In the genomic region with DNA sequence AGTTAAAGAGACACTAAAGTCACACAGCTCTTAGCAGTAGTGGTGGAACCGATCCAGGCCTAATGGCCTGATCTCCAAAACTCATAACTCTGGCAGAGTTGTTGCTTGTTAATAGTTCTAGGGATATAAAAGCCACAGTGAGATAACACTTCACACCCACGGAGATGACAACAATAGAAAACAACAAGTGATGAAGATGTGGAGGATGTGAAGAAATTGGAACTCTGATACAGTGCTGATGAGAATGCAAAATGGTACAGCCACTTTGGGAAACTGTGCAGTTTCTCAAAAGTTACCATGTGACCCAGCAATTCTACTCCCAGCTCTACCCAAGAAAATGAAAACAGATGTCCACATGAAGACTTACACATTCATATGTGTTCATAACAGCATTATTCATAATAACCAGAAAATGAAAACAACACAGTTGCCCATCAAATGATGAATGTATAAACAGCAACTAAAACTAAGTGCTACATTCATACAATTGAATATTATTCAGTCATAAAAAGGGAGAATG, we compare ENCODE assay signal across 15 cellular contexts. TPM values are rescaled to one million over a fixed set of nuclear protein-coding genes. Genes with fewer than 3 reads are reported as not detected.
DNase-seq lines count a peak whose midpoint lies in the region; ATAC-seq, FAIRE-seq and TF ChIP-seq lines count a peak whose summit lies in the region.
"Had no signal": no experiment of that assay in that cellular context is flagged by ENCODE, and none has a peak within 500 bp of the region (broad histone marks: within the 10 kb centered on the region; RNA-seq: fewer than 3 reads in every experiment).

No MANE protein-coding gene starts in this region.

- no peak overlapping the region for H2AFZ ChIP-seq in GM12878 (ENCODE audit: control insufficient read depth, low read depth, low read length)
- H2AFZ ChIP-seq: parathyroid adenoma, PC-9 had no signal

- no peaks in the 10 kb centered on the region for H3K27me3 Mint-ChIP-seq in activated CD8-positive, alpha-beta memory T cell treated with anti-CD3 and anti-CD28 coated beads, Interleukin-2, amount 10 ng/mL, durations not matched to agents 7 days and 5 days
- H3K27me3 Mint-ChIP-seq in IgD-negative memory B cell (no peaks in the 10 kb centered on the region), natural killer cell (ENCODE audit: low read depth in 2 of 2) (no peaks in the 10 kb centered on the region)

- no peaks in the 10 kb centered on the region for H3K79me2 ChIP-seq in GM12878 (ENCODE audit: control insufficient read depth, insufficient read depth, low read length)
- H3K79me2 ChIP-seq: parathyroid adenoma had no signal

- no peaks in the 10 kb centered on the region for H3K9me3 ChIP-seq in GM12878 (replicated peaks; ENCODE audit: control insufficient read depth, insufficient read depth, low read length)
- H3K9me3 ChIP-seq: esophagus squamous epithelium, vagina had no signal

- FAIRE-seq in GM12878 (lab: Jason Lieb, UNC) = no peak

- no peak for TF ChIP-seq EP300 in GM12878 (IDR thresholded peaks at IDR 0.05; ENCODE audit: borderline replicate concordance in 1 of 2, control insufficient read depth in 1 of 2, low read depth in 2 of 2, low read length in 2 of 2)

- no peak overlapping the region for H3K4me3 ChIP-seq in GM12878
- H3K4me3 ChIP-seq: esophagus squamous epithelium, PC-9, smooth muscle cell, vagina had no signal

- H3K27ac ChIP-seq in GM12878 (ENCODE audit: control insufficient read depth, insufficient read depth) = no peak overlapping the region
- H3K27ac ChIP-seq: esophagus squamous epithelium, parathyroid adenoma, PC-9, vagina had no signal

- BruUV-seq in GM12878 (replicated peaks; lab: Mats Ljungman, UMichigan) = TSS peak; percentile 57

- H3K27me3 ChIP-seq in GM12878 (replicated peaks in 1 of 2; ENCODE audit: control insufficient read depth in 2 of 2, insufficient read depth in 2 of 2, low read length in 1 of 2) = peaks cover 0 to 4% of the 10 kb centered on the region in 2 experiments; a peak in 1 of 4 replicates
- H3K27me3 ChIP-seq: vagina had no signal

- H3K36me3 Mint-ChIP-seq in activated CD8-positive, alpha-beta memory T cell treated with anti-CD3 and anti-CD28 coated beads, Interleukin-2, amount 10 ng/mL, durations not matched to agents 7 days and 5 days = peaks cover 6% of the 10 kb centered on the region
- peaks cover 2% of the 10 kb centered on the region for H3K36me3 Mint-ChIP-seq in IgD-negative memory B cell
- no peaks in the 10 kb centered on the region for H3K36me3 Mint-ChIP-seq in natural killer cell

- H3K4me1 Mint-ChIP-seq in activated CD8-positive, alpha-beta memory T cell treated with anti-CD3 and anti-CD28 coated beads, Interleukin-2, amount 10 ng/mL, durations not matched to agents 7 days and 5 days = peaks cover 71% of the 10 kb centered on the region
- H3K4me1 Mint-ChIP-seq in IgD-negative memory B cell = peaks cover 42 to 67% (median 59%) of the 10 kb centered on the region in 3 donors
- H3K4me1 Mint-ChIP-seq in natural killer cell = peaks cover 49 to 52% of the 10 kb centered on the region in 2 donors

- intact Hi-C loops in GM12878 (cut with micrococcal nuclease; ENCODE audit: unreplicated experiment) (no loop called here), natural killer cell (cut with micrococcal nuclease) (loop anchor here (5.0 kb wide), 1 partner anchor 218 kb away; no protein-coding TSS in a partner anchor)

- no peak overlapping the region for H3K4me3 Mint-ChIP-seq in activated CD8-positive, alpha-beta memory T cell treated with anti-CD3 and anti-CD28 coated beads, Interleukin-2, amount 10 ng/mL, durations not matched to agents 7 days and 5 days
- peak overlapping the region in 2 of 4 donors; percentile 19 to 90 for H3K4me3 Mint-ChIP-seq in IgD-negative memory B cell
- H3K4me3 Mint-ChIP-seq in natural killer cell = no peak overlapping the region

- H3K27ac Mint-ChIP-seq in activated CD8-positive, alpha-beta memory T cell treated with anti-CD3 and anti-CD28 coated beads, Interleukin-2, amount 10 ng/mL, durations not matched to agents 7 days and 5 days = peak overlapping the region; percentile 1
- peak overlapping the region; percentile 80 to 86 (median 85) for H3K27ac Mint-ChIP-seq in IgD-negative memory B cell
- H3K27ac Mint-ChIP-seq in natural killer cell = peak overlapping the region; percentile 5 to 35

- CTCF ChIA-PET in activated CD8-positive, alpha-beta memory T cell treated with anti-CD3 and anti-CD28 coated beads, Interleukin-2, amount 10 ng/mL, durations not matched to agents 7 days and 5 days (lab: Charles Lee) = interaction anchor here (0.7 to 6.1 kb wide), 10 partner anchors 12 to 218 kb away, joined by 3 to 42 read pairs (median 4); no protein-coding TSS in a partner anchor
- CTCF ChIA-PET in GM12878 (lab: Yijun Ruan, JAX) = interaction anchor here (0.9 to 7.6 kb wide), 10 partner anchors 17 to 218 kb away, joined by 3 to 102 read pairs (median 4); no protein-coding TSS in a partner anchor

- no peak for DNase-seq in activated CD8-positive, alpha-beta memory T cell treated with anti-CD3 and anti-CD28 coated beads, Interleukin-2, amount 10 ng/mL, durations not matched to agents 7 days and 5 days
- no peak for DNase-seq in activated CD8-positive, alpha-beta memory T cell treated with anti-CD3 and anti-CD28 coated beads for 24 hours
- DNase-seq in GM12878 (ENCODE audit: low read depth, low spot score) = no peak
- no peak for DNase-seq in natural killer cell
- DNase-seq in erythroblast (lab: John Stamatoyannopoulos, UW) = no peak
- DNase-seq in SIG-M5 (lab: John Stamatoyannopoulos, UW) = no peak
- DNase-seq: dermis blood vessel endothelial cell, esophagus squamous epithelium, NCI-H526, PC-9 had no signal

- H3K4me2 ChIP-seq in GM12878 (ENCODE audit: control insufficient read depth, insufficient read depth) = no peak overlapping the region
- H3K4me2 ChIP-seq: PC-9, smooth muscle cell had no signal

- POLR2A ChIA-PET in GM12878 (lab: Charles Lee) = interaction anchor here (0.8 to 1.5 kb wide), 5 partner anchors 8 to 64 kb away, joined by 3 to 7 read pairs (median 4); no protein-coding TSS in a partner anchor

- H3K4me1 ChIP-seq in GM12878 (ENCODE audit: control insufficient read depth, insufficient read depth, low read length) = peaks cover 4% of the 10 kb centered on the region
- H3K4me1 ChIP-seq: vagina had no signal

- TF ChIP-seq POLR2A in GM12878 (IDR thresholded peaks at IDR 0.05; ENCODE audit: low read depth, low read length) (no peak), erythroblast (IDR thresholded peaks at IDR 0.05; ENCODE audit: low read length) (no peak)

- H4K20me1 ChIP-seq in GM12878 (ENCODE audit: control insufficient read depth, insufficient read depth) = no peaks in the 10 kb centered on the region; the same call in 1 of the 2 replicates

- no peak for ATAC-seq in activated CD8-positive, alpha-beta memory T cell treated with anti-CD3 and anti-CD28 coated beads, Interleukin-2, amount 10 ng/mL, durations not matched to agents 7 days and 5 days
- ATAC-seq in GM12878 = no peak
- peak; percentile 29 to 52 (median 50) for ATAC-seq in natural killer cell
- ATAC-seq in esophagus mucosa = no peak

- no peaks in the 10 kb centered on the region for H3K9me3 Mint-ChIP-seq in activated CD8-positive, alpha-beta memory T cell treated with anti-CD3 and anti-CD28 coated beads, Interleukin-2, amount 10 ng/mL, durations not matched to agents 7 days and 5 days (ENCODE audit: low read depth)
- H3K9me3 Mint-ChIP-seq in IgD-negative memory B cell (no peaks in the 10 kb centered on the region), natural killer cell (no peaks in the 10 kb centered on the region)

- no peaks in the 10 kb centered on the region for H3K36me3 ChIP-seq in GM12878 (ENCODE audit: control insufficient read depth in 2 of 2, insufficient read depth in 2 of 2, low read length in 1 of 2)
- H3K36me3 ChIP-seq: esophagus squamous epithelium, vagina had no signal

- SMC1A ChIA-PET in GM12878 (lab: Charles Lee; ENCODE audit: uncharacterized antibody, unreplicated experiment) = interaction anchor here (0.8 to 7.9 kb wide), 10 partner anchors 19 to 100 kb away, joined by 3 to 78 read pairs (median 4); no protein-coding TSS in a partner anchor

- RAD21 ChIA-PET in GM12878 (lab: Charles Lee; ENCODE audit: unreplicated experiment) = interaction anchor here (0.7 to 8.9 kb wide), 11 partner anchors 19 to 73 kb away, joined by 3 to 57 read pairs (median 3); no protein-coding TSS in a partner anchor

- H3K9ac ChIP-seq in GM12878 (ENCODE audit: control insufficient read depth, insufficient read depth, low read length) = no peak overlapping the region
- H3K9ac ChIP-seq: parathyroid adenoma had no signal

- in situ Hi-C loops in GM12878 (cut with MboI) = no loop called here

- TF ChIP-seq CTCF in GM12878 (IDR thresholded peaks at IDR 0.05 in 2 of 3, conservative IDR thresholded peaks at IDR 0.05 in 1 of 3; ENCODE audit: control insufficient read depth in 2 of 3, extremely low read depth in 1 of 3, insufficient read depth in 1 of 3, low read depth in 3 of 3, low read length in 3 of 3) = no peak
- no peak for TF ChIP-seq CTCF in natural killer cell (IDR thresholded peaks at IDR 0.05)

- 44% methylated on average over 2 of the region's 2 CpGs for whole genome bisulfite sequencing in GM12878 (ENCODE audit: insufficient coverage, insufficient replicate concordance, low lambda C conversion rate, missing lambda C conversion rate)

- TF ChIP-seq RAD21 in GM12878 (IDR thresholded peaks at IDR 0.05; ENCODE audit: insufficient read depth, low read depth, low read length) = no peak

RNA-seq across cellular contexts. Expression of a gene that starts 3.9 kb away (rescaled TPM):
- total RNA-seq in activated CD8-positive, alpha-beta memory T cell treated with anti-CD3 and anti-CD28 coated beads, Interleukin-2, amount 10 ng/mL, durations not matched to agents 7 days and 5 days = 10 to 100 TPM; 42.6 to 49.8 TPM
- polyA plus RNA-seq in IgD-negative memory B cell = 141 TPM
- 49.6 and 52.0 TPM in 2 replicates for total RNA-seq in GM12878 (2013; cell fraction: nucleolus; rRNA removed)
- total RNA-seq in GM12878 (2014; rRNA removed) = 7.2 and 9.9 TPM in 2 replicates
- 8.6 and 9.7 TPM in 2 replicates for total RNA-seq in GM12878 (2014; rRNA removed; fragmentation: Illumina TruSeq; extraction: Trizol)
- total RNA-seq in GM12878 (2021) = 12.5 and 13.7 TPM in 2 replicates
- polyA plus RNA-seq in GM12878 (2011; ENCODE audit: low read depth) = 2.1 TPM
- polyA plus RNA-seq in GM12878 (2011; rRNA removed) = 23.2 and 30.5 TPM in 2 replicates
- polyA plus RNA-seq in GM12878 (2011; cell fraction: cytosol; rRNA removed) = 39.6 and 41.5 TPM in 2 replicates
- polyA plus RNA-seq in GM12878 (2011; cell fraction: nucleus; rRNA removed) = 32.7 and 36.0 TPM in 2 replicates
- 1.5 and 2.9 TPM in 2 replicates for polyA plus RNA-seq in GM12878 (2012)
- polyA plus RNA-seq in GM12878 (2014; fragmentation: Illumina TruSeq; extraction: Trizol) = 16.7 and 21.0 TPM in 2 replicates
- 10 to 100 TPM in 1 of 2 experiments, 1 to 10 TPM in 1; 3.7 to 12.0 TPM for polyA plus RNA-seq in GM12878 (2014; fragmentation: Nextera tagmentation; extraction: Ambion mirVana)
- polyA plus RNA-seq in GM12878 (2014; rRNA removed) = 15.4 and 15.6 TPM in 2 replicates
- polyA plus RNA-seq in GM12878 (2016; fragmentation: Nextera tagmentation; extraction: Ambion mirVana) = 10 to 100 TPM; 29.5 to 36.4 TPM
- 11.0 and 21.9 TPM in 2 replicates for polyA minus RNA-seq in GM12878 (2011; rRNA and poly(A)+ RNA removed)
- polyA minus RNA-seq in GM12878 (2011; cell fraction: cytosol; rRNA and poly(A)+ RNA removed) = 12.0 and 15.0 TPM in 2 replicates
- 13.4 and 19.5 TPM in 2 replicates for polyA minus RNA-seq in GM12878 (2011; cell fraction: nucleus; rRNA and poly(A)+ RNA removed)
- total RNA-seq in natural killer cell = 10 to 100 TPM in 2 of 3 donors, 1 to 10 TPM in 1; 4.1 to 16.7 (median 12.8) TPM
- 1.2 TPM for total RNA-seq in esophagus mucosa

Comparison
In these comparisons a context has a peak if more than half of its experiments do, and no peak if none do; other contexts are left out.
1. ATAC-seq: peak in natural killer cell (3 of 3); none in activated CD8-positive, alpha-beta memory T cell treated with anti-CD3 and anti-CD28 coated beads, Interleukin-2, amount 10 ng/mL, durations not matched to agents 7 days and 5 days (single experiment), GM12878 (single experiment) and esophagus mucosa (single experiment).
2. H3K27ac Mint-ChIP-seq: peak in every context shown above with its lines; median percentile 85 in IgD-negative memory B cell; 20 in natural killer cell; 1 in activated CD8-positive, alpha-beta memory T cell treated with anti-CD3 and anti-CD28 coated beads, Interleukin-2, amount 10 ng/mL, durations not matched to agents 7 days and 5 days.